ENCODE assay signal across 8 cellular contexts in the genomic region with DNA sequence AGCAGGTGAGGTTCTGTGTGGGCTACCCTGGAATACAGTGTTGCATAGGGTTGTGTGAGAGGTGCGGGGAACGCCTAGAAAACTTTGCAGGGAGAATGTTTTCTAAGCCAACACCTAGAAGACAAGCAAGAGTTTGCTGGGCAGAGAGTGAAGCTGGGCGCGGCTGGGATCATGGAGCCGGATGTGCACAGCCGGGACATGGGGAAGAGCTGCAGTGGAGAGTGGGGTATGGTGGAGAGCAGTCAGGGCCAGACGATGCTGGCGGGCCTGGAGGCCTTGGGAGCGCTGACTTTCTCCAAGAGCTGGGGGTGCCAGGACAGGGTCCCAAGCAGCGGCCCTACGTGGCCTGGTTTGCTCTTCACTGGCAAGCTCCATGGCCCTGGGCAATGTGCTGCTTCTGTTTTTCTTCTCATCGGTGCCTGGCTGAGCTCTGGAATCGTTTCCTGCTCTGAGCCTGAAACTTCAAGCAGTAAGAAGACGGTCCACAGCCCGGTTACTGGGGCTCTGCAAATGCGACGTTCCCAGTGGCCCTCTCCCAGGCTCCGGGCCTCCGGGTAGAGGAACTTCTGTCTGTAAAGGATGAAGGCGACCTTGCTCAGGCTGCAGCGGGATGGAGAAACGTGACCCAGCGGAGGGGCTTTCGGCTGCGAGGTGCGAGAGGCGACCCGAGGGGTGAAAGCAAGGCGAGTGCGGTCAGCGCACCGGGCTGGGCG. TPM values are rescaled to one million over a fixed set of nuclear protein-coding genes. Genes with fewer than 3 reads are reported as not detected.
DNase-seq lines count a peak whose midpoint lies in the region; ATAC-seq and TF ChIP-seq lines count a peak whose summit lies in the region.

No MANE protein-coding gene starts in this region.

- H3K23ac ChIP-seq in neuronal stem cell (ENCODE audit: low read depth, low read length, poor library complexity) = peak overlapping the region; percentile 74

- no peaks in the 10 kb centered on the region for H3K79me1 ChIP-seq in neuronal stem cell (ENCODE audit: low read depth, low read length)

- DNase-seq in CD14-positive monocyte (ENCODE audit: low spot score) (no peak), germinal center (ENCODE audit: low spot score) (peak; percentile 30), neuronal stem cell (ENCODE audit: low spot score) (no peak), SKM-1 treated with dmso at 0.1 percent for 144 hours (lab: John Stamatoyannopoulos, UW; ENCODE audit: unreplicated experiment) (no peak), middle frontal gyrus (ENCODE audit: extremely low spot score, low spot score) (no peak)
- DNase-seq in activated T-cell treated with anti-CD3 and anti-CD28 coated beads, Interleukin-2, amount 50 U/mL, for 4 hours = no peak

- peak overlapping the region; percentile 33 to 93 (median 89) for H3K27ac Mint-ChIP-seq in CD14-positive monocyte

- WGBS in neuronal stem cell (ENCODE audit: extremely low coverage in 2 of 2, insufficient read length in 2 of 2, insufficient replicate concordance in 1 of 2), 2 donors = no CpG with 5 or more reads among the region's 33 CpGs

- no peak overlapping the region for H2BK120ac ChIP-seq in neuronal stem cell (ENCODE audit: low read depth, low read length)

- H2AFZ ChIP-seq in neuronal stem cell (ENCODE audit: low read length) = peak overlapping the region; percentile 99

- no peak overlapping the region for H3K27ac ChIP-seq in neuronal stem cell (replicated peaks; ENCODE audit: low read length)

- no peaks in the 10 kb centered on the region for H3K36me3 ChIP-seq in neuronal stem cell (replicated peaks in 1 of 2; ENCODE audit: control insufficient read depth in 2 of 2, insufficient read depth in 2 of 2, low read length in 2 of 2)

- no peak overlapping the region for H2BK5ac ChIP-seq in neuronal stem cell (ENCODE audit: low read length)

- peak overlapping the region; percentile 43 to 80 for H3K4me3 ChIP-seq in neuronal stem cell (ENCODE audit: low read length in 2 of 2)

- ATAC-seq in GM19328 (IDR thresholded peaks at IDR 0.05; ENCODE audit: unreplicated experiment) = peak; percentile 21
- peak; percentile 19 for ATAC-seq in HG03521 (IDR thresholded peaks at IDR 0.05; ENCODE audit: unreplicated experiment)
- ATAC-seq in activated T-cell treated with anti-CD3 and anti-CD28 coated beads, Interleukin-2, amount 50 U/mL, for 4 hours = peak; percentile 14 to 24

- peaks cover 11 to 59% (median 54%) of the 10 kb centered on the region in 3 experiments for H3K27me3 ChIP-seq in neuronal stem cell (ENCODE audit: control insufficient read depth in 3 of 3, insufficient read depth in 3 of 3, low read depth in 1 of 3, low read length in 3 of 3)

- peak overlapping the region; percentile 85 for H4K8ac ChIP-seq in neuronal stem cell (ENCODE audit: low read depth, low read length)

- H3K9me3 ChIP-seq in neuronal stem cell (replicated peaks in 1 of 2; ENCODE audit: control insufficient read depth in 2 of 2, insufficient read depth in 1 of 2, low read depth in 1 of 2, low read length in 2 of 2) = peaks cover 0 to 3% of the 10 kb centered on the region in 2 donors

- H3K4me2 ChIP-seq in neuronal stem cell (ENCODE audit: insufficient read depth, low read length, poor library complexity, severe bottlenecking) = peak overlapping the region; percentile 81

- no peak overlapping the region for H2BK15ac ChIP-seq in neuronal stem cell (ENCODE audit: low read length)

- intact Hi-C loops in CD14-positive monocyte (cut with micrococcal nuclease) = loop anchor here (2.0 to 10.0 kb wide), 5 partner anchors 76 to 168 kb away; no protein-coding TSS in a partner anchor

- peak overlapping the region; percentile 79 for H3K14ac ChIP-seq in neuronal stem cell (ENCODE audit: low read length)

- peaks cover 25 to 30% (median 28%) of the 10 kb centered on the region in 3 donors for H3K27me3 Mint-ChIP-seq in CD14-positive monocyte (ENCODE audit: low read depth in 3 of 3)
- H3K27me3 Mint-ChIP-seq in activated T-cell treated with anti-CD3 and anti-CD28 coated beads, Interleukin-2, amount 50 U/mL, for 4 hours (ENCODE audit: low read depth) = peaks cover 41% of the 10 kb centered on the region

- peak overlapping the region; percentile 95 to 98 for H3K4me3 Mint-ChIP-seq in CD14-positive monocyte
- peak overlapping the region; percentile 81 for H3K4me3 Mint-ChIP-seq in activated T-cell treated with anti-CD3 and anti-CD28 coated beads, Interleukin-2, amount 50 U/mL, for 4 hours

- peaks cover 0 to 4% (median 0%) of the 10 kb centered on the region in 7 donors for H3K9me3 Mint-ChIP-seq in CD14-positive monocyte
- no peaks in the 10 kb centered on the region for H3K9me3 Mint-ChIP-seq in activated T-cell treated with anti-CD3 and anti-CD28 coated beads, Interleukin-2, amount 50 U/mL, for 4 hours

- H2BK12ac ChIP-seq in neuronal stem cell (ENCODE audit: low read length) = no peak overlapping the region

- H4K91ac ChIP-seq in neuronal stem cell (ENCODE audit: low read depth, low read length, poor library complexity) = no peak overlapping the region

- no peak overlapping the region for H3K4ac ChIP-seq in neuronal stem cell (ENCODE audit: low read length)

- H3K18ac ChIP-seq in neuronal stem cell (ENCODE audit: low read length) = peak overlapping the region; percentile 98

- TF ChIP-seq CTCF in CD14-positive monocyte (IDR thresholded peaks at IDR 0.05) = no peak

- peaks cover 0 to 4% of the 10 kb centered on the region in 2 donors for H3K36me3 Mint-ChIP-seq in CD14-positive monocyte
- H3K36me3 Mint-ChIP-seq in activated T-cell treated with anti-CD3 and anti-CD28 coated beads, Interleukin-2, amount 50 U/mL, for 4 hours (ENCODE audit: insufficient read depth) = no peaks in the 10 kb centered on the region

- H3K9ac ChIP-seq in neuronal stem cell (ENCODE audit: low read depth, low read length, poor library complexity) = peak overlapping the region; percentile 89

- H2AK5ac ChIP-seq in neuronal stem cell (ENCODE audit: low read depth, low read length) = peak overlapping the region; percentile 28

- peaks cover 0 to 3% of the 10 kb centered on the region in 2 donors for H3K4me1 ChIP-seq in neuronal stem cell (ENCODE audit: control insufficient read depth in 2 of 2, insufficient read depth in 1 of 2, low read depth in 1 of 2, low read length in 2 of 2)

- H3K4me1 Mint-ChIP-seq in CD14-positive monocyte = peaks cover 25% of the 10 kb centered on the region
- H3K4me1 Mint-ChIP-seq in activated T-cell treated with anti-CD3 and anti-CD28 coated beads, Interleukin-2, amount 50 U/mL, for 4 hours (ENCODE audit: low read depth) = peaks cover 5% of the 10 kb centered on the region

RNA-seq across cellular contexts. Expression of a gene that starts 51.9 kb away (rescaled TPM):
- polyA plus RNA-seq in CD14-positive monocyte = not detected
- total RNA-seq in activated T-cell treated with anti-CD3 and anti-CD28 coated beads, Interleukin-2, amount 50 U/mL, for 4 hours = under 1 TPM; 0.05 to 0.20 (median 0.08) TPM
- 0.45 TPM for polyA plus RNA-seq in neuronal stem cell (2013, experiment 1 of 2)
- polyA plus RNA-seq in neuronal stem cell (2013, experiment 2 of 2) = 0.43 TPM
